15 cellular contexts compared by ENCODE assay signal in the genomic region with DNA sequence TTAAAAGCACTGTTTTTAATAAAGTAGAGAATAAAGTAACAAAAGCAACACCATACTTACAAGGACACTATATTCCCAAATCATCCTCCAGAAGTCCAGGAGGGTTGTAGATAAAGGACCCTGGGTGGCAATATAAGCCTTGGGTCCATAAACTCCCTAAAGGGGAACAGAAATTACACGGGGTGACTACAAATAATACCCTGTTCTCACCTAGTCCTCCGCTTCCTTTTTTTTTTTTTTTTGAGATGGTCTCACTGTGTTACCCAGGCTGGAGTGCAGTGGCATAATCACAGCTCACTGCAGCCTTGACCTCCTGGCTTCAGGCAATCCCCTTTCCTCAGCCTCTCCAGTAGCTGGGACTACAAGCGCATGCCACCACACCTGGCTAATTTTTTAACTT. TPM values are rescaled to one million over a fixed set of nuclear protein-coding genes. Genes with fewer than 3 reads are reported as not detected.
DNase-seq lines count a peak whose midpoint lies in the region; ATAC-seq and TF ChIP-seq lines count a peak whose summit lies in the region.
"Had no signal": no experiment of that assay in that cellular context is flagged by ENCODE, and none has a peak within 500 bp of the region (broad histone marks: within the 10 kb centered on the region; RNA-seq: fewer than 3 reads in every experiment).

No MANE protein-coding gene starts in this region.

- H3K4me2 ChIP-seq in DOHH2 (ENCODE audit: low read length) = peak overlapping the region; percentile 72

- no peaks in the 10 kb centered on the region for H3K27me3 ChIP-seq in DOHH2 (ENCODE audit: control insufficient read depth, low read length)
- H3K27me3 ChIP-seq in HL-60 (ENCODE audit: insufficient read depth, poor library complexity, severe bottlenecking) = no peaks in the 10 kb centered on the region
- H3K27me3 ChIP-seq: transverse colon had no signal

- H3K9me2 ChIP-seq in DOHH2 (replicated peaks; ENCODE audit: control insufficient read depth, low read length) = no peaks in the 10 kb centered on the region

- H3K4me1 Mint-ChIP-seq in effector memory CD8-positive, alpha-beta T cell (ENCODE audit: low read depth in 2 of 2) = peaks cover 32 to 47% of the 10 kb centered on the region in 2 donors

- peaks cover 36% of the 10 kb centered on the region for H3K79me2 ChIP-seq in DOHH2 (ENCODE audit: control insufficient read depth, low read length)

- ATAC-seq in GM19467 (IDR thresholded peaks at IDR 0.05; ENCODE audit: unreplicated experiment) = peak; percentile 35
- ATAC-seq in effector memory CD8-positive, alpha-beta T cell (replicated peaks) = no peak
- no peak for ATAC-seq in activated naive CD4-positive, alpha-beta T cell treated with anti-CD3 and anti-CD28 coated beads, Interleukin-2, amount 50 U/mL, for 72 hours
- ATAC-seq in GM21390 (IDR thresholded peaks at IDR 0.05; ENCODE audit: unreplicated experiment) = no peak

- peaks cover 77% of the 10 kb centered on the region for H3K36me3 Mint-ChIP-seq in effector memory CD8-positive, alpha-beta T cell (ENCODE audit: insufficient read depth)
- H3K36me3 Mint-ChIP-seq in activated naive CD4-positive, alpha-beta T cell treated with anti-CD3 and anti-CD28 coated beads, Interleukin-2, amount 50 U/mL, for 72 hours = peaks cover 21 to 57% of the 10 kb centered on the region in 2 donors

- H3K27ac Mint-ChIP-seq in effector memory CD8-positive, alpha-beta T cell = peak overlapping the region; percentile 90 to 93
- peak overlapping the region in 1 of 2 donors; percentile 6 for H3K27ac Mint-ChIP-seq in activated naive CD4-positive, alpha-beta T cell treated with anti-CD3 and anti-CD28 coated beads, Interleukin-2, amount 50 U/mL, for 72 hours

- H3K4me3 ChIP-seq in DOHH2 (ENCODE audit: low read length) (peak overlapping the region; percentile 56), HL-60 (replicated peaks; ENCODE audit: insufficient read depth, low read length) (no peak overlapping the region)
- H3K4me3 ChIP-seq: transverse colon had no signal

- H3K4me3 Mint-ChIP-seq in effector memory CD8-positive, alpha-beta T cell = no peak overlapping the region

- H3K9me3 ChIP-seq in DOHH2 (ENCODE audit: control insufficient read depth, insufficient read depth, low read length) = no peaks in the 10 kb centered on the region
- H3K9me3 ChIP-seq: transverse colon had no signal

- H3K27ac ChIP-seq in DOHH2 (ENCODE audit: low read depth, low read length) = peak overlapping the region; percentile 84
- 0 out of 2 replicates have a peak overlapping the region, but pooled peaks have one; percentile 18 for H3K27ac ChIP-seq in HL-60 (replicated peaks)
- H3K27ac ChIP-seq: epithelial cell of prostate had no signal

- DNase-seq in HL-60 (ENCODE audit: low read depth in 1 of 2, low spot score in 1 of 2) = no peak
- no peak for DNase-seq in effector memory CD8-positive, alpha-beta T cell
- no peak for DNase-seq in activated naive CD4-positive, alpha-beta T cell treated with anti-CD3 and anti-CD28 coated beads, Interleukin-2, amount 50 U/mL, for 72 hours (ENCODE audit: low spot score in 2 of 2)
- DNase-seq in activated CD8-positive, alpha-beta memory T cell treated with anti-CD3 and anti-CD28 coated beads, Interleukin-2, amount 50 U/mL, for 48 hours = no peak
- DNase-seq in GM03348 (ENCODE audit: low spot score) = no peak
- DNase-seq: DMS53; retina; stimulated activated CD4-positive, alpha-beta T cell treated with anti-CD3 and anti-CD28 coated beads, Interleukin-1b, Interleukin-23, amount 100 ng/mL, for 48 hours; stimulated activated CD8-positive, alpha-beta memory T cell treated with anti-CD3 and anti-CD28 coated beads, Interleukin-4, amount 100 ng/mL, for 48 hours; SW 1271; transverse colon had no signal

- peaks cover 66% of the 10 kb centered on the region for H3K4me1 ChIP-seq in DOHH2 (ENCODE audit: control insufficient read depth, low read length)

- peaks cover 17% of the 10 kb centered on the region for H3F3A ChIP-seq in DOHH2 (ENCODE audit: control insufficient read depth, insufficient read depth)

- H3K9me3 Mint-ChIP-seq in effector memory CD8-positive, alpha-beta T cell = no peaks in the 10 kb centered on the region
- no peaks in the 10 kb centered on the region for H3K9me3 Mint-ChIP-seq in activated naive CD4-positive, alpha-beta T cell treated with anti-CD3 and anti-CD28 coated beads, Interleukin-2, amount 50 U/mL, for 72 hours

- no peak for TF ChIP-seq CTCF in DOHH2 (IDR thresholded peaks at IDR 0.05; ENCODE audit: low read depth, low read length, poor library complexity, severe bottlenecking)
- no peak for TF ChIP-seq CTCF in HL-60 (IDR thresholded peaks at IDR 0.05; ENCODE audit: insufficient read depth, low read length)

- H3K36me3 ChIP-seq in DOHH2 (ENCODE audit: control insufficient read depth, low read length) = peaks cover 58% of the 10 kb centered on the region
- H3K36me3 ChIP-seq: transverse colon had no signal

- no peaks in the 10 kb centered on the region for H4K20me1 ChIP-seq in DOHH2 (ENCODE audit: control insufficient read depth, insufficient read depth, low read depth, low read length)

- H3K27me3 Mint-ChIP-seq in effector memory CD8-positive, alpha-beta T cell = no peaks in the 10 kb centered on the region

RNA-seq across cellular contexts. Expression of a gene that starts 13.1 kb away (rescaled TPM):
- 10 to 100 TPM; 54.4 to 55.3 TPM for total RNA-seq in activated naive CD4-positive, alpha-beta T cell treated with anti-CD3 and anti-CD28 coated beads, Interleukin-2, amount 50 U/mL, for 72 hours

RNA-seq across cellular contexts. Expression of a gene that starts 29.0 kb away (rescaled TPM):
- total RNA-seq in activated naive CD4-positive, alpha-beta T cell treated with anti-CD3 and anti-CD28 coated beads, Interleukin-2, amount 50 U/mL, for 72 hours = 1 to 10 TPM; 1.1 to 1.3 TPM

RNA-seq across cellular contexts. Expression of a gene that starts 46.1 kb away (rescaled TPM):
- 10 to 100 TPM; 21.6 to 28.3 TPM for total RNA-seq in activated naive CD4-positive, alpha-beta T cell treated with anti-CD3 and anti-CD28 coated beads, Interleukin-2, amount 50 U/mL, for 72 hours

RNA-seq across cellular contexts. Expression of a gene that starts 46.2 kb away (rescaled TPM):
- 10 to 100 TPM; 58.9 to 71.6 TPM for total RNA-seq in activated naive CD4-positive, alpha-beta T cell treated with anti-CD3 and anti-CD28 coated beads, Interleukin-2, amount 50 U/mL, for 72 hours

RNA-seq across cellular contexts. Expression of a gene that starts 46.7 kb away (rescaled TPM):
- 10 to 100 TPM; 15.9 to 21.8 TPM for total RNA-seq in activated naive CD4-positive, alpha-beta T cell treated with anti-CD3 and anti-CD28 coated beads, Interleukin-2, amount 50 U/mL, for 72 hours
